In genomic region chr12:48104531-48104930, GRCh38 we compare ENCODE assay signal across 9 cellular contexts. TPM values are rescaled to one million over a fixed set of nuclear protein-coding genes. Genes with fewer than 3 reads are reported as not detected.
DNase-seq lines count a peak whose midpoint lies in the region; ATAC-seq and TF ChIP-seq lines count a peak whose summit lies in the region.
"Had no signal": no experiment of that assay in that cellular context is flagged by ENCODE, and none has a peak within 500 bp of the region (broad histone marks: within the 10 kb centered on the region; RNA-seq: fewer than 3 reads in every experiment).

No MANE protein-coding gene starts in this region.

- H3K4me1 ChIP-seq in H9 (ENCODE audit: insufficient read depth, low read length): peaks cover 7% of the 10 kb centered on the region
- H3K4me1 ChIP-seq in liver (ENCODE audit: control insufficient read depth in 4 of 4, insufficient read depth in 4 of 4, low read length in 3 of 4): peaks cover 0 to 19% (median 17%) of the 10 kb centered on the region in 4 donors
- peaks cover 4 to 6% of the 10 kb centered on the region in 2 donors for H3K4me1 ChIP-seq in uterus

- no peak overlapping the region for H4K91ac ChIP-seq in H9 (ENCODE audit: insufficient read length, low read depth, low read length)

- H3K27me3 Mint-ChIP-seq in H9 (ENCODE audit: low read depth): peaks cover 9% of the 10 kb centered on the region
- no peaks in the 10 kb centered on the region for H3K27me3 Mint-ChIP-seq in activated naive CD8-positive, alpha-beta T cell treated with anti-CD3 and anti-CD28 coated beads, Interleukin-2, amount 10 ng/mL, durations not matched to agents 7 days and 5 days

- H3K27ac Mint-ChIP-seq in H9: peak overlapping the region in 1 of 3 experiments; percentile 25; a peak in 1 of 7 replicates
- peak overlapping the region; percentile 40 for H3K27ac Mint-ChIP-seq in activated naive CD8-positive, alpha-beta T cell treated with anti-CD3 and anti-CD28 coated beads, Interleukin-2, amount 10 ng/mL, durations not matched to agents 7 days and 5 days

- CTCF ChIA-PET in AG04450 (lab: Charles Lee): no interaction called here

- H3K36me3 ChIP-seq in liver (ENCODE audit: control insufficient read depth in 4 of 4, insufficient read depth in 3 of 4, low read depth in 1 of 4, low read length in 3 of 4) (peaks cover 0 to 3% (median 0%) of the 10 kb centered on the region in 4 donors), uterus (no peaks in the 10 kb centered on the region)

- H3K9ac ChIP-seq in H9 (ENCODE audit: extremely low read depth, insufficient read length, low read length): peak overlapping the region; percentile 30
- no peak overlapping the region for H3K9ac ChIP-seq in liver (ENCODE audit: low read depth in 1 of 2, low read length in 2 of 2)

- H2AK5ac ChIP-seq in H9 (ENCODE audit: insufficient read length, low read length): no peak overlapping the region

- no peak overlapping the region for H4K8ac ChIP-seq in H9 (replicated peaks; ENCODE audit: insufficient read length, low read depth, low read length)

- H2BK120ac ChIP-seq in H9 (ENCODE audit: low read depth, low read length, poor library complexity, severe bottlenecking): no peak overlapping the region

- no peak overlapping the region for H3K18ac ChIP-seq in H9 (ENCODE audit: insufficient read length, low read depth, low read length)

- H3K4me1 Mint-ChIP-seq in H9: peaks cover 16 to 18% of the 10 kb centered on the region in 2 experiments
- peaks cover 42% of the 10 kb centered on the region for H3K4me1 Mint-ChIP-seq in activated naive CD8-positive, alpha-beta T cell treated with anti-CD3 and anti-CD28 coated beads, Interleukin-2, amount 10 ng/mL, durations not matched to agents 7 days and 5 days

- H3K27me3 ChIP-seq in AG04450 (ENCODE audit: control insufficient read depth, insufficient read depth, low read length): peaks cover 3% of the 10 kb centered on the region
- H3K27me3 ChIP-seq in H9 (ENCODE audit: insufficient read depth, low read length): no peaks in the 10 kb centered on the region
- no peaks in the 10 kb centered on the region for H3K27me3 ChIP-seq in liver (ENCODE audit: control insufficient read depth in 4 of 4, insufficient read depth in 4 of 4, low read length in 3 of 4)
- H3K27me3 ChIP-seq in uterus: no peaks in the 10 kb centered on the region

- TF ChIP-seq CTCF in AG04450 (IDR thresholded peaks at IDR 0.05; ENCODE audit: low read depth, low read length): no peak
- TF ChIP-seq CTCF in H9 (conservative IDR thresholded peaks at IDR 0.05): no peak
- no peak for TF ChIP-seq CTCF in liver (IDR thresholded peaks at IDR 0.05; ENCODE audit: low read depth, low read length, missing input control)
- TF ChIP-seq CTCF in uterus (IDR thresholded peaks at IDR 0.05): no peak

- ATAC-seq in activated naive CD8-positive, alpha-beta T cell treated with anti-CD3 and anti-CD28 coated beads, Interleukin-2, amount 10 ng/mL, durations not matched to agents 7 days and 5 days (ENCODE audit: low read depth): no peak

- WGBS in H9 (ENCODE audit: extremely low coverage, insufficient read length, low lambda C conversion rate): 100% methylated on average over 1 of the region's 4 CpGs
- 74% methylated on average over 4 of the region's 4 CpGs for WGBS in liver

- peak overlapping the region; percentile 57 for H3K4me3 ChIP-seq in AG04450 (ENCODE audit: low read depth, low read length)
- peak overlapping the region in 2 of 3 donors; percentile 4 to 98 for H3K4me3 ChIP-seq in liver (ENCODE audit: low read depth in 1 of 3, low read length in 3 of 3)
- H3K4me3 ChIP-seq in uterus: peak overlapping the region in 1 of 2 donors; percentile 77

- H3K56ac ChIP-seq in H9 (ENCODE audit: insufficient read length, low read depth, low read length): no peak overlapping the region

- no peak for DNase-seq in AG04450 (ENCODE audit: low read depth, low spot score)
- DNase-seq in H9: no peak
- no peak for DNase-seq in activated naive CD8-positive, alpha-beta T cell treated with anti-CD3 and anti-CD28 coated beads, Interleukin-2, amount 10 ng/mL, durations not matched to agents 7 days and 5 days
- no peak for DNase-seq in epidermal melanocyte (ENCODE audit: insufficient read length, low spot score)
- no peak for DNase-seq in AML-193 (lab: John Stamatoyannopoulos, UW)
- no peak for DNase-seq in uterus
- no peak for DNase-seq in NCI-H2029 (lab: John Stamatoyannopoulos, UW)
- DNase-seq: NCI-H510A had no signal

- peak overlapping the region; percentile 84 to 94 for H3K4me3 Mint-ChIP-seq in H9
- peak overlapping the region; percentile 97 for H3K4me3 Mint-ChIP-seq in activated naive CD8-positive, alpha-beta T cell treated with anti-CD3 and anti-CD28 coated beads, Interleukin-2, amount 10 ng/mL, durations not matched to agents 7 days and 5 days

- H3K23ac ChIP-seq in H9 (ENCODE audit: insufficient read length, low read depth, low read length): no peak overlapping the region

- no peak overlapping the region for H2BK15ac ChIP-seq in H9 (ENCODE audit: low read depth, low read length)

- no peak overlapping the region for H2BK5ac ChIP-seq in H9 (ENCODE audit: insufficient read length, low read length)

- POLR2A ChIA-PET in AG04450 (lab: Yijun Ruan, JAX): interaction anchor here (2.1 kb wide), 1 partner anchor 15 kb away, joined by 14 read pairs; the partner anchor contains the start of gene PFKM
- POLR2A ChIA-PET in activated naive CD8-positive, alpha-beta T cell treated with anti-CD3 and anti-CD28 coated beads, Interleukin-2, amount 10 ng/mL, durations not matched to agents 7 days and 5 days (lab: Charles Lee): interaction anchor here (1.3 to 4.3 kb wide), 3 partner anchors 12 to 53 kb away, joined by 3 to 41 read pairs (median 4); partner anchors contain the start of gene ASB8

- no peaks in the 10 kb centered on the region for H3K79me1 ChIP-seq in H9 (ENCODE audit: insufficient read depth, low read depth, low read length, poor library complexity, severe bottlenecking)

- peaks cover 3% of the 10 kb centered on the region; the same call in 1 of the 2 replicates for H3K79me2 ChIP-seq in H9 (ENCODE audit: insufficient read depth, low read length)

- peak overlapping the region; percentile 96 for H3K4me2 ChIP-seq in H9 (ENCODE audit: insufficient read depth, insufficient read length, low read length)

- no peak for TF ChIP-seq RAD21 in liver (IDR thresholded peaks at IDR 0.05)

- no peak overlapping the region for H3K27ac ChIP-seq in AG04450 (ENCODE audit: low read depth, low read length)
- H3K27ac ChIP-seq in H9 (ENCODE audit: insufficient read length, low read depth, low read length): no peak overlapping the region
- H3K27ac ChIP-seq in liver (ENCODE audit: low read depth in 1 of 2, low read length in 2 of 2): no peak overlapping the region
- no peak overlapping the region for H3K27ac ChIP-seq in uterus

- no peak overlapping the region for H3T11ph ChIP-seq in H9 (ENCODE audit: low read length)

- no peak overlapping the region for H3K14ac ChIP-seq in H9 (ENCODE audit: insufficient read depth, low read length)

- peaks cover 6% of the 10 kb centered on the region for H3K23me2 ChIP-seq in H9 (ENCODE audit: insufficient read length, low read depth, low read length, poor library complexity, severe bottlenecking)

- H2BK20ac ChIP-seq in H9 (ENCODE audit: low read depth, low read length, poor library complexity, severe bottlenecking): no peak overlapping the region

- no peak for TF ChIP-seq POLR2A in uterus (IDR thresholded peaks at IDR 0.05)

- H3K9me3 Mint-ChIP-seq in H9: no peaks in the 10 kb centered on the region
- no peaks in the 10 kb centered on the region for H3K9me3 Mint-ChIP-seq in activated naive CD8-positive, alpha-beta T cell treated with anti-CD3 and anti-CD28 coated beads, Interleukin-2, amount 10 ng/mL, durations not matched to agents 7 days and 5 days

- H3K9me3 ChIP-seq in AG04450 (ENCODE audit: control insufficient read depth, insufficient read depth, low read length) (no peaks in the 10 kb centered on the region), H9 (ENCODE audit: control insufficient read depth, low read depth, low read length) (no peaks in the 10 kb centered on the region), liver (ENCODE audit: control insufficient read depth in 4 of 4, low read length in 3 of 4) (no peaks in the 10 kb centered on the region), uterus (no peaks in the 10 kb centered on the region)

- intact Hi-C loops in uterus (cut with DNase I; ENCODE audit: low total_unique reads): no loop called here

- H4K20me1 ChIP-seq in H9 (ENCODE audit: control insufficient read depth, insufficient read depth, insufficient read length): no peaks in the 10 kb centered on the region

- H2AFZ ChIP-seq in H9 (ENCODE audit: low read length): no peak overlapping the region

- no peak overlapping the region for H3K4ac ChIP-seq in H9 (ENCODE audit: low read depth, low read length)

- no peaks in the 10 kb centered on the region for H3K36me3 Mint-ChIP-seq in H9 (ENCODE audit: insufficient read depth in 1 of 3, low read depth in 3 of 3)
- H3K36me3 Mint-ChIP-seq in activated naive CD8-positive, alpha-beta T cell treated with anti-CD3 and anti-CD28 coated beads, Interleukin-2, amount 10 ng/mL, durations not matched to agents 7 days and 5 days: peaks cover 5% of the 10 kb centered on the region

- H4K5ac ChIP-seq in H9 (ENCODE audit: insufficient read length, low read depth, low read length): no peak overlapping the region

- no peak overlapping the region for H2BK12ac ChIP-seq in H9 (ENCODE audit: insufficient read length, low read depth, low read length)

TF ChIP-seq in liver, 16 proteins besides CTCF, POLR2A, EP300 and RAD21 (continues in another document):
- no peak for TF ChIP-seq TAF1 (conservative IDR thresholded peaks at IDR 0.05)

RNA-seq across cellular contexts. Expression of gene SENP1, which starts 1.3 kb away (rescaled TPM):
- polyA plus RNA-seq in AG04450 (2011; rRNA removed) (23.4 and 26.4 TPM in 2 replicates), liver (1 to 10 TPM; 1.4 to 2.1 TPM)
- 23.2 and 31.6 TPM in 2 replicates for polyA minus RNA-seq in AG04450 (2011; rRNA and poly(A)+ RNA removed)
- total RNA-seq in H9 (2021) (28.8 and 30.1 TPM in 2 replicates), liver (10 to 100 TPM in 1 of 2 donors, 1 to 10 TPM in 1; 6.4 to 11.7 TPM), uterus (10 to 100 TPM; 24.1 to 43.9 (median 32.4) TPM)
- 10 to 100 TPM; 36.2 to 43.4 TPM for total RNA-seq in activated naive CD8-positive, alpha-beta T cell treated with anti-CD3 and anti-CD28 coated beads, Interleukin-2, amount 10 ng/mL, durations not matched to agents 7 days and 5 days

RNA-seq across cellular contexts. Expression of gene PFKM, which starts 14.6 kb away (rescaled TPM):
- polyA plus RNA-seq in AG04450 (2011; rRNA removed): 58.4 and 62.1 TPM in 2 replicates
- polyA minus RNA-seq in AG04450 (2011; rRNA and poly(A)+ RNA removed): 59.3 and 71.8 TPM in 2 replicates
- total RNA-seq in H9 (2021): 92.4 and 105 TPM in 2 replicates
- 10 to 100 TPM; 23.9 to 26.2 TPM for total RNA-seq in activated naive CD8-positive, alpha-beta T cell treated with anti-CD3 and anti-CD28 coated beads, Interleukin-2, amount 10 ng/mL, durations not matched to agents 7 days and 5 days
- total RNA-seq in liver: 10 to 100 TPM in 1 of 2 donors, 1 to 10 TPM in 1; 6.4 to 23.9 TPM
- 1 to 10 TPM; 4.5 to 5.2 TPM for polyA plus RNA-seq in liver
- 100 to 1,000 TPM in 1 of 4 donors, 10 to 100 TPM in 3; 30.9 to 150 (median 70.8) TPM for total RNA-seq in uterus

RNA-seq across cellular contexts. Expression of gene ASB8, which starts 52.8 kb away (rescaled TPM):
- polyA plus RNA-seq in AG04450 (2011; rRNA removed) (30.1 and 34.2 TPM in 2 replicates), liver (10 to 100 TPM; 18.6 to 23.5 TPM)
- 28.0 and 35.0 TPM in 2 replicates for polyA minus RNA-seq in AG04450 (2011; rRNA and poly(A)+ RNA removed)
- total RNA-seq in H9 (2021) (8.9 and 10.9 TPM in 2 replicates), liver (10 to 100 TPM; 17.0 to 17.7 TPM), uterus (10 to 100 TPM; 22.3 to 50.9 (median 32.5) TPM)
- total RNA-seq in activated naive CD8-positive, alpha-beta T cell treated with anti-CD3 and anti-CD28 coated beads, Interleukin-2, amount 10 ng/mL, durations not matched to agents 7 days and 5 days: 10 to 100 TPM; 47.6 to 53.9 TPM
